Comparison of ENCODE assay signal across 8 cellular contexts in the genomic region with DNA sequence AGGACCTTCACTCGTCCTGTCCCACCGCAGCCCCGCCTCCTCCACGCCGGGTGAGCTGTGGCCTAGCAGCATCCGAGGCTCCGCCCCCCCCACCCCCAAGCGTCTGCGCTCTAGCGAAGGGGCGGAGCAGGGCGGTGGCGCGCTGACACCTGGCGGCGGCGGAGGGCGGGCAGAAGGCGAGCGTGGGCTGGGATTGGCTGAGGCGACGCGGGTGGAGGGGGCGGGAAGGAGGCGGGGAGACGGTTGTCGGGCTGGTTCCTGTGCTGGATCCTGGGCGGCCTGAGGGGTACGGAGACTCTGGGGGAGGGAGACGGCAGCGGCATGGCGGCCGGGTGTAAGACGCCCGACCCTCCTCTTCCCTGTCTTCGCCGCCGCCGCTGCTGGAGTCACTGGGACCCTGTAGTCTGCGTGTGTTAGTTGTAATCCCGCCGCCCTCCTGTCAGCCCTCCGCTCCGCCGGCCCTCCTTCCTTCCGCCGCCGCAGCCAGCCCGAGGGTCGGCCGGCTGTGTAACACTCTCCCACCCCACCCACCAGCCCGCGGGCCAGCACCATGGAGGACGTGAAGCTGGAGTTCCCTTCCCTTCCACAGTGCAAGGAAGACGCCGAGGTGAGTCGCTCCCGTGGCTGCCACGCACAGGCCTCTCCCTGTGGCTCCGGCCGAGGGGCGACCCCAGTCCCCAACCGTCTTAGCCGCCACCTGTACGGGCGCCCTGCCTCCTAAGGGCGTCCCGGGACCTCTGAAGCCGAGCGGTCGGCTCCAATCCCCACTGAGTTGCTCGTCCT. TPM values are rescaled to one million over a fixed set of nuclear protein-coding genes. Genes with fewer than 3 reads are reported as not detected.
DNase-seq lines count a peak whose midpoint lies in the region; ATAC-seq and TF ChIP-seq lines count a peak whose summit lies in the region.

A gene with protein sequence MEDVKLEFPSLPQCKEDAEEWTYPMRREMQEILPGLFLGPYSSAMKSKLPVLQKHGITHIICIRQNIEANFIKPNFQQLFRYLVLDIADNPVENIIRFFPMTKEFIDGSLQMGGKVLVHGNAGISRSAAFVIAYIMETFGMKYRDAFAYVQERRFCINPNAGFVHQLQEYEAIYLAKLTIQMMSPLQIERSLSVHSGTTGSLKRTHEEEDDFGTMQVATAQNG (plus strand): TSS at position 242 of the 783 bp plus-strand sequence. CDS start 309 bp downstream, at position 551.

- intact Hi-C loops in testis (cut with DNase I; ENCODE audit: low total_unique reads), result no loop called here

- H3K4me1 ChIP-seq in osteoblast (ENCODE audit: insufficient read depth, low read length), result peaks cover 7% of the 10 kb centered on the region
- H3K4me1 ChIP-seq in testis, result no peaks in the 10 kb centered on the region

- peaks cover 2% of the 10 kb centered on the region for H4K20me1 ChIP-seq in osteoblast (ENCODE audit: insufficient read depth, low read length)

- H3K4me1 Mint-ChIP-seq in activated naive CD8-positive, alpha-beta T cell (ENCODE audit: low read depth), result peaks cover 28% of the 10 kb centered on the region
- peaks cover 3% of the 10 kb centered on the region for H3K4me1 Mint-ChIP-seq in glutamatergic neuron (ENCODE audit: low read depth, unreplicated experiment)

- no peaks in the 10 kb centered on the region for H3K27me3 Mint-ChIP-seq in activated naive CD8-positive, alpha-beta T cell
- H3K27me3 Mint-ChIP-seq in glutamatergic neuron (ENCODE audit: unreplicated experiment), result no peaks in the 10 kb centered on the region

- H3K4me2 ChIP-seq in osteoblast (ENCODE audit: insufficient read depth, low read length), result peak within 1 kb of the TSS; percentile 94

- H3K9me3 Mint-ChIP-seq in activated naive CD8-positive, alpha-beta T cell (ENCODE audit: low read depth), result no peaks in the 10 kb centered on the region
- H3K9me3 Mint-ChIP-seq in glutamatergic neuron (ENCODE audit: unreplicated experiment), result peaks cover 2% of the 10 kb centered on the region

- DNase-seq in GM12864 (ENCODE audit: low read depth) (peak; percentile 94), NCI-H1105 treated with DMSO at 0.1 percent for 48 hours (lab: John Stamatoyannopoulos, UW) (peak; percentile 95), SKM-1 treated with dmso at 0.1 percent for 144 hours (lab: John Stamatoyannopoulos, UW; ENCODE audit: unreplicated experiment) (peak; percentile 72), glutamatergic neuron (peak; percentile 100), osteoblast (ENCODE audit: insufficient read length, low spot score, missing footprints) (peak; percentile 96), testis (peak; percentile 99)

- H2AFZ ChIP-seq in osteoblast (ENCODE audit: low read length), result peak within 1 kb of the TSS; percentile 93

- H3K36me3 ChIP-seq in osteoblast (ENCODE audit: insufficient read depth, low read length), result peaks cover 41% of the 10 kb centered on the region
- no peaks in the 10 kb centered on the region for H3K36me3 ChIP-seq in testis (ENCODE audit: low read depth, missing control alignments)

- H3K79me2 ChIP-seq in osteoblast (ENCODE audit: insufficient read depth, low read length), result peaks cover 41% of the 10 kb centered on the region

- TF ChIP-seq CTCF in GM12864 (IDR thresholded peaks at IDR 0.05; ENCODE audit: low read depth, low read length, missing control alignments), result no peak
- no peak for TF ChIP-seq CTCF in glutamatergic neuron (IDR thresholded peaks at IDR 0.05; ENCODE audit: partially characterized antibody, unreplicated experiment)
- no peak for TF ChIP-seq CTCF in osteoblast (IDR thresholded peaks at IDR 0.05; ENCODE audit: extremely low read depth, low read depth, low read length)
- peak in 1 of 3 experiments; percentile 34 for TF ChIP-seq CTCF in testis (IDR thresholded peaks at IDR 0.05)

- peak; percentile 94 for ATAC-seq in HG02678 (IDR thresholded peaks at IDR 0.05; ENCODE audit: unreplicated experiment)

- peak; percentile 61 for TF ChIP-seq POLR2A in testis (IDR thresholded peaks at IDR 0.05)

- H3K27ac ChIP-seq in osteoblast (ENCODE audit: low read depth, low read length) (peak within 1 kb of the TSS; percentile 72), testis (peak within 1 kb of the TSS; percentile 91 to 93)

- H3K36me3 Mint-ChIP-seq in activated naive CD8-positive, alpha-beta T cell, result peaks cover 7% of the 10 kb centered on the region
- no peaks in the 10 kb centered on the region for H3K36me3 Mint-ChIP-seq in glutamatergic neuron (ENCODE audit: unreplicated experiment)

- H3K27me3 ChIP-seq in osteoblast (ENCODE audit: insufficient read depth, low read length) (no peaks in the 10 kb centered on the region), testis (no peaks in the 10 kb centered on the region)

- H3K4me3 ChIP-seq in GM12864 (ENCODE audit: low read depth, low read length) (peak within 1 kb of the TSS; percentile 100), osteoblast (ENCODE audit: insufficient read depth, low read length) (peak within 1 kb of the TSS; percentile 96), testis (peak within 1 kb of the TSS; percentile 96 to 97)

- H3K9me3 ChIP-seq in osteoblast (ENCODE audit: low read depth, low read length) (no peaks in the 10 kb centered on the region), testis (no peaks in the 10 kb centered on the region)

- peak within 1 kb of the TSS; percentile 96 for H3K4me3 Mint-ChIP-seq in activated naive CD8-positive, alpha-beta T cell
- peak within 1 kb of the TSS; percentile 91 for H3K4me3 Mint-ChIP-seq in glutamatergic neuron (ENCODE audit: unreplicated experiment)

- WGBS in testis, 2 donors, result 0 to 2% methylated on average over 10 to 62 of the region's 72 CpGs

- peak within 1 kb of the TSS; percentile 90 for H3K27ac Mint-ChIP-seq in activated naive CD8-positive, alpha-beta T cell
- no peak within 1 kb of the TSS for H3K27ac Mint-ChIP-seq in glutamatergic neuron (ENCODE audit: unreplicated experiment)

RNA-seq across cellular contexts. Expression of the gene that starts here (rescaled TPM):
- 5.5 TPM for total RNA-seq in glutamatergic neuron (ENCODE audit: unreplicated experiment)
- total RNA-seq in osteoblast, result 29.7 and 29.8 TPM in 2 replicates
- 10 to 100 TPM; 20.4 to 26.5 TPM for total RNA-seq in testis
- polyA plus RNA-seq in testis (ENCODE audit: insufficient read depth, low read depth, low replicate concordance), result 19.5 TPM

Comparison
In these comparisons a context has a peak if more than half of its experiments do, and no peak if none do; other contexts are left out.
1. Peak in every context shown above with its lines: DNase-seq, ATAC-seq, H3K4me3 ChIP-seq and H3K27ac ChIP-seq.